1 cellular context compared by ENCODE assay signal in genomic region chr5:83099445-83099844, GRCh38.
TF ChIP-seq lines count a peak whose summit lies in the region.

No MANE protein-coding gene starts in this region.

TF ChIP-seq in HepG2, 621 proteins besides CTCF, POLR2A, EP300 and RAD21 (continued from another document):
- TF ChIP-seq HNF4G (IDR thresholded peaks at IDR 0.05; ENCODE audit: borderline replicate concordance, low read depth, low read length), result peak; percentile 13; the same call in 1 of the 2 replicates
- TF ChIP-seq HNF4G (CRISPR knock-in tag; IDR thresholded peaks at IDR 0.05; ENCODE audit: borderline replicate concordance, low read depth), result no peak
- TF ChIP-seq SYNCRIP (IDR thresholded peaks at IDR 0.05; ENCODE audit: insufficient read depth, low read depth, low read length), result no peak
- peak; percentile 55; the same call in 1 of the 2 replicates for TF ChIP-seq NR2F6 (IDR thresholded peaks at IDR 0.05)
- 0 out of 2 replicates have a peak, but pooled peaks have one; percentile 29 for TF ChIP-seq NR2F6 (CRISPR knock-in tag; IDR thresholded peaks at IDR 0.05)
- TF ChIP-seq FOXA1 (IDR thresholded peaks at IDR 0.05), result no peak
- 0 out of 2 replicates have a peak, but pooled peaks have one; percentile 20 for TF ChIP-seq FOXA1 (CRISPR knock-in tag; IDR thresholded peaks at IDR 0.05)
- TF ChIP-seq ZNF503 (CRISPR knock-in tag; IDR thresholded peaks at IDR 0.05), result 0 out of 2 replicates have a peak, but pooled peaks have one; percentile 30
- no peak for TF ChIP-seq CEBPB (IDR thresholded peaks at IDR 0.05; ENCODE audit: borderline replicate concordance, low read depth, low read length)
